12 cellular contexts compared by ENCODE assay signal in the genomic region with DNA sequence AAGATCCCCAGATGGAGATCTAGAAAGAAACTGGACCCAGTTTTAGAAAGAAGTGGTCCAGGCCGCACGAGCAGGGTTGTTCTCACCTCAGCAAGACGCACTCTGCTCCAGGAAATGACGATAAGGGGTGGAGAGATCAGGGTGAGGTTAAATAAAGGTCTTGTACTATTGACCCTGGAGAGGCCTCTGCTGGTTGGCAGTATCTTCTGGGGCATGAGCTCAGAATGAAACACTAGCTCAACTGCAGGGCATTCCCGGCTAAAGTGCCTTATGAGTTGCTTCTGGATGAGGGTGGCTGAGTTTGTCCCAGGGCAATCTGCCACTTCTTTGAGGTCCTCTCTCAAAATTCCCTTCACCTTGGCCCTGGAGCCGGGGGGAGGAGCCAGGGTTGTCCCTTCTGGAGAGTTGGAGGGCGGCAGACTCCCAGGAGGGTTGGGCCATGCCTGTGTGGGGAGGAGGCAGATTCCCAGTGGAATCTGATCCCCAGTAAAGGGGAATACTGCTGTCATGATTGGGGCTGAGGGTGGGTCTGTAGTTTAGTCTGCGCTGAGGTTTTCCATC. TPM values are rescaled to one million over a fixed set of nuclear protein-coding genes. Genes with fewer than 3 reads are reported as not detected.
DNase-seq lines count a peak whose midpoint lies in the region; ATAC-seq and TF ChIP-seq lines count a peak whose summit lies in the region.
"Had no signal": no experiment of that assay in that cellular context is flagged by ENCODE, and none has a peak within 500 bp of the region (broad histone marks: within the 10 kb centered on the region; RNA-seq: fewer than 3 reads in every experiment).

No MANE protein-coding gene starts in this region.

- TF ChIP-seq POLR2A in transverse colon (IDR thresholded peaks at IDR 0.05) = no peak

- H3K9ac ChIP-seq in liver (ENCODE audit: low read depth in 1 of 2, low read length in 2 of 2) = peak overlapping the region; percentile 22 to 53

- peaks cover 7% of the 10 kb centered on the region for H3K4me1 Mint-ChIP-seq in activated CD8-positive, alpha-beta T cell treated with anti-CD3 and anti-CD28 coated beads for 36 hours (ENCODE audit: low read depth)
- peaks cover 13% of the 10 kb centered on the region for H3K4me1 Mint-ChIP-seq in activated CD8-positive, alpha-beta T cell treated with anti-CD3 and anti-CD28 coated beads, Interleukin-2, amount 10 ng/mL, durations not matched to agents 7 days and 5 days (ENCODE audit: low read depth)
- H3K4me1 Mint-ChIP-seq in central memory CD8-positive, alpha-beta T cell = peaks cover 21% of the 10 kb centered on the region

- TF ChIP-seq RAD21 in liver (IDR thresholded peaks at IDR 0.05) = peak; percentile 37 to 45

- H3K9me3 Mint-ChIP-seq in activated CD8-positive, alpha-beta T cell treated with anti-CD3 and anti-CD28 coated beads for 36 hours = no peaks in the 10 kb centered on the region
- no peaks in the 10 kb centered on the region for H3K9me3 Mint-ChIP-seq in activated CD8-positive, alpha-beta T cell treated with anti-CD3 and anti-CD28 coated beads, Interleukin-2, amount 10 ng/mL, durations not matched to agents 7 days and 5 days (ENCODE audit: insufficient read depth)
- no peaks in the 10 kb centered on the region for H3K9me3 Mint-ChIP-seq in central memory CD8-positive, alpha-beta T cell

- no peak overlapping the region for H3K27ac Mint-ChIP-seq in activated CD8-positive, alpha-beta T cell treated with anti-CD3 and anti-CD28 coated beads for 36 hours
- H3K27ac Mint-ChIP-seq in activated CD8-positive, alpha-beta T cell treated with anti-CD3 and anti-CD28 coated beads, Interleukin-2, amount 10 ng/mL, durations not matched to agents 7 days and 5 days = no peak overlapping the region
- H3K27ac Mint-ChIP-seq in central memory CD8-positive, alpha-beta T cell (ENCODE audit: low read depth) = peak overlapping the region; percentile 59

- H3K27me3 ChIP-seq in liver (ENCODE audit: control insufficient read depth in 4 of 4, insufficient read depth in 4 of 4, low read length in 3 of 4) (no peaks in the 10 kb centered on the region), transverse colon (no peaks in the 10 kb centered on the region)

- H3K9me3 ChIP-seq in liver (ENCODE audit: control insufficient read depth in 4 of 4, low read length in 3 of 4) (no peaks in the 10 kb centered on the region), transverse colon (no peaks in the 10 kb centered on the region)

- H3K36me3 ChIP-seq in liver (ENCODE audit: control insufficient read depth in 4 of 4, insufficient read depth in 3 of 4, low read depth in 1 of 4, low read length in 3 of 4) = no peaks in the 10 kb centered on the region
- no peaks in the 10 kb centered on the region for H3K36me3 ChIP-seq in transverse colon

- no peak overlapping the region for H3K4me3 ChIP-seq in liver (ENCODE audit: low read depth in 1 of 3, low read length in 3 of 3)
- no peak overlapping the region for H3K4me3 ChIP-seq in transverse colon

- H3K36me3 Mint-ChIP-seq in activated CD8-positive, alpha-beta T cell treated with anti-CD3 and anti-CD28 coated beads for 36 hours (ENCODE audit: low read depth) = no peaks in the 10 kb centered on the region
- no peaks in the 10 kb centered on the region for H3K36me3 Mint-ChIP-seq in activated CD8-positive, alpha-beta T cell treated with anti-CD3 and anti-CD28 coated beads, Interleukin-2, amount 10 ng/mL, durations not matched to agents 7 days and 5 days (ENCODE audit: low read depth)
- peaks cover 6% of the 10 kb centered on the region for H3K36me3 Mint-ChIP-seq in central memory CD8-positive, alpha-beta T cell (ENCODE audit: insufficient read depth)

- H3K27ac ChIP-seq in liver (ENCODE audit: low read depth in 1 of 2, low read length in 2 of 2) = peak overlapping the region; percentile 96 to 97
- peak overlapping the region; percentile 80 to 88 (median 86) for H3K27ac ChIP-seq in transverse colon

- peaks cover 24% of the 10 kb centered on the region for H3K27me3 Mint-ChIP-seq in activated CD8-positive, alpha-beta T cell treated with anti-CD3 and anti-CD28 coated beads for 36 hours
- peaks cover 17% of the 10 kb centered on the region for H3K27me3 Mint-ChIP-seq in activated CD8-positive, alpha-beta T cell treated with anti-CD3 and anti-CD28 coated beads, Interleukin-2, amount 10 ng/mL, durations not matched to agents 7 days and 5 days (ENCODE audit: low read depth)
- H3K27me3 Mint-ChIP-seq in central memory CD8-positive, alpha-beta T cell = peaks cover 46% of the 10 kb centered on the region

- DNase-seq in activated CD8-positive, alpha-beta T cell treated with anti-CD3 and anti-CD28 coated beads for 36 hours = no peak
- no peak for DNase-seq in activated CD8-positive, alpha-beta T cell treated with anti-CD3 and anti-CD28 coated beads, Interleukin-2, amount 10 ng/mL, durations not matched to agents 7 days and 5 days
- DNase-seq in central memory CD8-positive, alpha-beta T cell (ENCODE audit: low spot score in 2 of 2) = no peak
- DNase-seq in transverse colon = peak; percentile 40
- DNase-seq in globus pallidus (ENCODE audit: low spot score) = no peak
- no peak for DNase-seq in NCI-H1105 treated with DMSO at 0.1 percent for 48 hours (lab: John Stamatoyannopoulos, UW)
- DNase-seq: ACHN; GF-D8; stimulated activated CD8-positive, alpha-beta memory T cell treated with anti-CD3 and anti-CD28 coated beads, Interleukin-4, amount 100 ng/mL, for 48 hours had no signal

- peaks cover 17 to 80% (median 60%) of the 10 kb centered on the region in 4 donors for H3K4me1 ChIP-seq in liver (ENCODE audit: control insufficient read depth in 4 of 4, insufficient read depth in 4 of 4, low read length in 3 of 4)
- H3K4me1 ChIP-seq in transverse colon = peaks cover 38 to 69% (median 59%) of the 10 kb centered on the region in 4 donors

- in situ Hi-C loops in transverse colon (cut with MboI; ENCODE audit: low pct_ligation_motif_present in 1 of 4, low pct_unique_long_range_greater_than_20kb in 1 of 4, low sequenced_read_pairs in 3 of 4) = no loop called here

- H3K4me3 Mint-ChIP-seq in activated CD8-positive, alpha-beta T cell treated with anti-CD3 and anti-CD28 coated beads for 36 hours = no peak overlapping the region
- H3K4me3 Mint-ChIP-seq in activated CD8-positive, alpha-beta T cell treated with anti-CD3 and anti-CD28 coated beads, Interleukin-2, amount 10 ng/mL, durations not matched to agents 7 days and 5 days = no peak overlapping the region
- H3K4me3 Mint-ChIP-seq in central memory CD8-positive, alpha-beta T cell = no peak overlapping the region

- CTCF ChIA-PET in activated CD8-positive, alpha-beta T cell treated with anti-CD3 and anti-CD28 coated beads for 36 hours (lab: Charles Lee) = interaction anchor here (0.9 to 6.4 kb wide), 4 partner anchors 9 to 104 kb away, joined by 3 to 55 read pairs (median 6); no protein-coding TSS in a partner anchor
- CTCF ChIA-PET in activated CD8-positive, alpha-beta T cell treated with anti-CD3 and anti-CD28 coated beads, Interleukin-2, amount 10 ng/mL, durations not matched to agents 7 days and 5 days (lab: Charles Lee) = interaction anchor here (1.6 to 2.1 kb wide), 2 partner anchors 10 to 15 kb away, joined by 10 to 13 read pairs; a partner anchor contains a TSS

- WGBS in liver = 27% methylated on average over 8 of the region's 8 CpGs
- WGBS in transverse colon (ENCODE audit: low coverage in 1 of 2), 2 donors = 55% methylated on average over 4 to 8 of the region's 8 CpGs

- no peak for TF ChIP-seq EP300 in transverse colon (IDR thresholded peaks at IDR 0.05; ENCODE audit: low read depth)

- intact Hi-C loops in activated CD8-positive, alpha-beta T cell treated with anti-CD3 and anti-CD28 coated beads for 36 hours (cut with micrococcal nuclease) = no loop called here
- intact Hi-C loops in transverse colon (cut with DNase I; ENCODE audit: low total_unique reads) = no loop called here

- ATAC-seq in activated CD8-positive, alpha-beta T cell treated with anti-CD3 and anti-CD28 coated beads for 36 hours = peak; percentile 49
- no peak for ATAC-seq in activated CD8-positive, alpha-beta T cell treated with anti-CD3 and anti-CD28 coated beads, Interleukin-2, amount 10 ng/mL, durations not matched to agents 7 days and 5 days
- ATAC-seq in central memory CD8-positive, alpha-beta T cell (replicated peaks; ENCODE audit: extremely low read depth, poor library complexity, severe bottlenecking) = peak; percentile 79
- ATAC-seq in HG02970 (IDR thresholded peaks at IDR 0.05; ENCODE audit: low FRiP score, unreplicated experiment) = no peak

- no peak for TF ChIP-seq CTCF in activated CD8-positive, alpha-beta T cell treated with anti-CD3 and anti-CD28 coated beads for 36 hours (IDR thresholded peaks at IDR 0.05)
- no peak for TF ChIP-seq CTCF in liver (IDR thresholded peaks at IDR 0.05; ENCODE audit: low read depth, low read length, missing input control)
- TF ChIP-seq CTCF in transverse colon (IDR thresholded peaks at IDR 0.05) = no peak

- POLR2A ChIA-PET in activated CD8-positive, alpha-beta T cell treated with anti-CD3 and anti-CD28 coated beads for 36 hours (lab: Charles Lee) = no interaction called here
- POLR2A ChIA-PET in activated CD8-positive, alpha-beta T cell treated with anti-CD3 and anti-CD28 coated beads, Interleukin-2, amount 10 ng/mL, durations not matched to agents 7 days and 5 days (lab: Charles Lee) = no interaction called here

RNA-seq across cellular contexts. Expression of a gene that starts 10.9 kb away (rescaled TPM):
- under 1 TPM; 0.61 to 0.96 TPM for total RNA-seq in activated CD8-positive, alpha-beta T cell treated with anti-CD3 and anti-CD28 coated beads for 36 hours
- total RNA-seq in activated CD8-positive, alpha-beta T cell treated with anti-CD3 and anti-CD28 coated beads, Interleukin-2, amount 10 ng/mL, durations not matched to agents 7 days and 5 days = under 1 TPM; 0.55 to 0.68 TPM
- total RNA-seq in liver (1 to 10 TPM in 1 of 2 donors, under 1 TPM in 1; 0.65 to 4.4 TPM), transverse colon (10 to 100 TPM in 3 of 4 donors, 1 to 10 TPM in 1; 9.8 to 26.6 (median 22.7) TPM)
- polyA plus RNA-seq in liver = 1 to 10 TPM; 2.0 to 2.2 TPM

RNA-seq across cellular contexts. Expression of a gene that starts 24.1 kb away (rescaled TPM):
- total RNA-seq in activated CD8-positive, alpha-beta T cell treated with anti-CD3 and anti-CD28 coated beads for 36 hours = not detected
- not detected for total RNA-seq in activated CD8-positive, alpha-beta T cell treated with anti-CD3 and anti-CD28 coated beads, Interleukin-2, amount 10 ng/mL, durations not matched to agents 7 days and 5 days
- total RNA-seq in liver (not detected), transverse colon (under 1 TPM in 1 of 4 donors, not detected in 3; 0.32 TPM)
- not detected for polyA plus RNA-seq in liver
- total RNA-seq: M059J had no signal

RNA-seq across cellular contexts. Expression of a gene that starts 29.9 kb away (rescaled TPM):
- not detected for total RNA-seq in activated CD8-positive, alpha-beta T cell treated with anti-CD3 and anti-CD28 coated beads for 36 hours
- not detected for total RNA-seq in activated CD8-positive, alpha-beta T cell treated with anti-CD3 and anti-CD28 coated beads, Interleukin-2, amount 10 ng/mL, durations not matched to agents 7 days and 5 days
- total RNA-seq in liver = 1 to 10 TPM; 2.2 to 4.4 TPM
- polyA plus RNA-seq in liver = 1 to 10 TPM; 1.9 to 6.4 TPM
- 10 to 100 TPM in 2 of 4 donors, 1 to 10 TPM in 2; 7.6 to 20.5 (median 11.4) TPM for total RNA-seq in transverse colon

RNA-seq across cellular contexts. Expression of a gene that starts 36.2 kb away (rescaled TPM):
- 10 to 100 TPM; 30.2 to 31.9 TPM for total RNA-seq in activated CD8-positive, alpha-beta T cell treated with anti-CD3 and anti-CD28 coated beads for 36 hours
- total RNA-seq in activated CD8-positive, alpha-beta T cell treated with anti-CD3 and anti-CD28 coated beads, Interleukin-2, amount 10 ng/mL, durations not matched to agents 7 days and 5 days = 10 to 100 TPM; 40.5 to 41.8 TPM
- total RNA-seq in liver = 1 to 10 TPM; 6.3 to 9.2 TPM
- 10 to 100 TPM; 13.0 to 19.1 TPM for polyA plus RNA-seq in liver
- 10 to 100 TPM; 10.0 to 27.3 (median 13.9) TPM for total RNA-seq in transverse colon

RNA-seq across cellular contexts. Expression of a gene that starts 52.4 kb away (rescaled TPM):
- total RNA-seq in activated CD8-positive, alpha-beta T cell treated with anti-CD3 and anti-CD28 coated beads for 36 hours = under 1 TPM; 0.18 to 0.40 TPM
- not detected for total RNA-seq in activated CD8-positive, alpha-beta T cell treated with anti-CD3 and anti-CD28 coated beads, Interleukin-2, amount 10 ng/mL, durations not matched to agents 7 days and 5 days
- total RNA-seq in liver (1 to 10 TPM in 1 of 2 donors, under 1 TPM in 1; 0.51 to 1.3 TPM), transverse colon (10 to 100 TPM in 3 of 4 donors, 1 to 10 TPM in 1; 5.6 to 17.6 (median 12.8) TPM)
- polyA plus RNA-seq in liver = 1 to 10 TPM in 1 of 2 donors, under 1 TPM in 1; 0.92 to 5.1 TPM

Comparison
In these comparisons a context has a peak if more than half of its experiments do, and no peak if none do; other contexts are left out.
1. ATAC-seq: peak in activated CD8-positive, alpha-beta T cell treated with anti-CD3 and anti-CD28 coated beads for 36 hours (single experiment) and central memory CD8-positive, alpha-beta T cell (single experiment); none in activated CD8-positive, alpha-beta T cell treated with anti-CD3 and anti-CD28 coated beads, Interleukin-2, amount 10 ng/mL, durations not matched to agents 7 days and 5 days (single experiment) and HG02970 (single experiment).